Comparison of ENCODE assay signal across 18 cellular contexts in genomic region chr5:83003791-83004190, GRCh38.
DNase-seq lines count a peak whose midpoint lies in the region; ATAC-seq, FAIRE-seq and TF ChIP-seq lines count a peak whose summit lies in the region.
"Had no signal": no experiment of that assay in that cellular context is flagged by ENCODE, and none has a peak within 500 bp of the region (broad histone marks: within the 10 kb centered on the region; RNA-seq: fewer than 3 reads in every experiment).

No MANE protein-coding gene starts in this region.

- H3K4me3 ChIP-seq in GM23338, result no peak overlapping the region
- H3K4me3 ChIP-seq in smooth muscle cell, result no peak overlapping the region
- no peak overlapping the region for H3K4me3 ChIP-seq in osteoblast (ENCODE audit: insufficient read depth, low read length)
- H3K4me3 ChIP-seq: BLaER1 had no signal

- H3K27me3 ChIP-seq in GM23338 (ENCODE audit: insufficient read depth) (no peaks in the 10 kb centered on the region), smooth muscle cell (ENCODE audit: low read depth) (no peaks in the 10 kb centered on the region), osteoblast (ENCODE audit: insufficient read depth, low read length) (no peaks in the 10 kb centered on the region)
- H3K27me3 ChIP-seq: BLaER1 had no signal

- no peak overlapping the region for H3K4me3 Mint-ChIP-seq in GM23338
- no peak overlapping the region for H3K4me3 Mint-ChIP-seq in WTC11
- H3K4me3 Mint-ChIP-seq in nephron, result no peak overlapping the region
- H3K4me3 Mint-ChIP-seq: CD8-positive, alpha-beta memory T cell had no signal

- 0 out of 2 replicates have a peak overlapping the region, but pooled peaks have one; percentile 26 for H3K27ac Mint-ChIP-seq in GM23338
- peak overlapping the region; percentile 7; the same call in 1 of the 2 replicates for H3K27ac Mint-ChIP-seq in WTC11
- peak overlapping the region in 2 of 3 experiments; percentile 12 to 57 for H3K27ac Mint-ChIP-seq in nephron

- peaks cover 57% of the 10 kb centered on the region for H3K4me1 ChIP-seq in GM23338 (ENCODE audit: insufficient read depth)
- H3K4me1 ChIP-seq in smooth muscle cell (ENCODE audit: low read depth), result peaks cover 15% of the 10 kb centered on the region
- H3K4me1 ChIP-seq in osteoblast (ENCODE audit: insufficient read depth, low read length), result no peaks in the 10 kb centered on the region
- H3K4me1 ChIP-seq: BLaER1, Caco-2 had no signal

- FAIRE-seq in H54 (lab: Jason Lieb, UNC), result no peak

- H3K9me3 ChIP-seq in smooth muscle cell (replicated peaks; ENCODE audit: low read depth) (no peaks in the 10 kb centered on the region), osteoblast (ENCODE audit: low read depth, low read length) (no peaks in the 10 kb centered on the region)
- H3K9me3 ChIP-seq: BLaER1, Caco-2 had no signal

- no peaks in the 10 kb centered on the region for H3K9me2 ChIP-seq in GM23338 (ENCODE audit: insufficient read depth)

- POLR2A ChIA-PET in WTC11 (lab: Charles Lee), result no interaction called here

- 0 out of 2 replicates have a peak overlapping the region, but pooled peaks have one; percentile 6 for H3K27ac ChIP-seq in GM23338 (ENCODE audit: low read depth)
- no peak overlapping the region for H3K27ac ChIP-seq in smooth muscle cell (ENCODE audit: low read depth)
- H3K27ac ChIP-seq in osteoblast (ENCODE audit: low read depth, low read length), result no peak overlapping the region
- H3K27ac ChIP-seq: BLaER1, HL-60 had no signal

- DNase-seq in GM23338 (ENCODE audit: low spot score), result no peak
- DNase-seq in WTC11 (ENCODE audit: low spot score), result no peak
- no peak for DNase-seq in smooth muscle cell (lab: John Stamatoyannopoulos, UW; ENCODE audit: unreplicated experiment)
- DNase-seq in stimulated activated CD4-positive, alpha-beta T cell treated with anti-CD3 and anti-CD28 coated beads, Interleukin-4, amount 100 ng/mL, for 24 hours, result no peak
- DNase-seq in H54 (ENCODE audit: insufficient read length, low spot score), result no peak
- no peak for DNase-seq in osteoblast (ENCODE audit: insufficient read length, low spot score, missing footprints)
- DNase-seq: 8988T; AML-193; Caco-2; CD8-positive, alpha-beta memory T cell; DMS53; GOT3; IMR-90; KBM-7 had no signal

- TF ChIP-seq CTCF in GM23338 (conservative IDR thresholded peaks at IDR 0.05; ENCODE audit: low read depth in 2 of 2) (no peak), WTC11 (IDR thresholded peaks at IDR 0.05) (no peak), nephron (IDR thresholded peaks at IDR 0.05; ENCODE audit: unreplicated experiment in 3 of 3) (no peak), smooth muscle cell (IDR thresholded peaks at IDR 0.05; ENCODE audit: borderline replicate concordance, insufficient read depth, poor library complexity, severe bottlenecking) (no peak), osteoblast (IDR thresholded peaks at IDR 0.05; ENCODE audit: extremely low read depth, low read depth, low read length) (no peak)

- H4K20me1 ChIP-seq in GM23338 (replicated peaks; ENCODE audit: insufficient read depth), result no peaks in the 10 kb centered on the region
- H4K20me1 ChIP-seq in smooth muscle cell (ENCODE audit: low read depth), result no peaks in the 10 kb centered on the region
- no peaks in the 10 kb centered on the region for H4K20me1 ChIP-seq in osteoblast (ENCODE audit: insufficient read depth, low read length)
- H4K20me1 ChIP-seq: BLaER1 had no signal

- no peaks in the 10 kb centered on the region for H3F3A ChIP-seq in GM23338 (replicated peaks; ENCODE audit: low read depth)
- no peaks in the 10 kb centered on the region for H3F3A ChIP-seq in smooth muscle cell (ENCODE audit: low read depth)

- peaks cover 1% of the 10 kb centered on the region for H3K27me3 Mint-ChIP-seq in GM23338 (ENCODE audit: insufficient read depth, low read depth, poor library complexity)
- no peaks in the 10 kb centered on the region for H3K27me3 Mint-ChIP-seq in WTC11 (ENCODE audit: low read depth)
- H3K27me3 Mint-ChIP-seq in nephron (ENCODE audit: low read depth), result no peaks in the 10 kb centered on the region

- H3K4me1 Mint-ChIP-seq in GM23338, result peaks cover 68% of the 10 kb centered on the region
- H3K4me1 Mint-ChIP-seq in WTC11, result peaks cover 79% of the 10 kb centered on the region
- peaks cover 21% of the 10 kb centered on the region for H3K4me1 Mint-ChIP-seq in nephron
- H3K4me1 Mint-ChIP-seq: CD8-positive, alpha-beta memory T cell had no signal

- no peak for TF ChIP-seq POLR2A in H54 (IDR thresholded peaks at IDR 0.05; ENCODE audit: low read depth, low read length)

- WGBS in smooth muscle cell (ENCODE audit: low lambda C conversion rate), result 58% methylated on average over 2 of the region's 2 CpGs

- ATAC-seq in GM23338 (no peak), WTC11 (no peak)
- ATAC-seq: HCT116 had no signal

- no peaks in the 10 kb centered on the region for H3K79me2 ChIP-seq in GM23338 (replicated peaks; ENCODE audit: insufficient read depth)
- no peaks in the 10 kb centered on the region for H3K79me2 ChIP-seq in smooth muscle cell (ENCODE audit: low read depth)
- no peaks in the 10 kb centered on the region for H3K79me2 ChIP-seq in osteoblast (ENCODE audit: insufficient read depth, low read length)

- H3K36me3 ChIP-seq in GM23338 (ENCODE audit: insufficient read depth) (no peaks in the 10 kb centered on the region), smooth muscle cell (ENCODE audit: low read depth) (no peaks in the 10 kb centered on the region), osteoblast (ENCODE audit: insufficient read depth, low read length) (no peaks in the 10 kb centered on the region)
- H3K36me3 ChIP-seq: BLaER1 had no signal

- no peaks in the 10 kb centered on the region for H3K9me3 Mint-ChIP-seq in GM23338
- no peaks in the 10 kb centered on the region for H3K9me3 Mint-ChIP-seq in WTC11
- H3K9me3 Mint-ChIP-seq in nephron, result no peaks in the 10 kb centered on the region
- H3K9me3 Mint-ChIP-seq: CD8-positive, alpha-beta memory T cell had no signal

- no peak overlapping the region for H3K9ac ChIP-seq in smooth muscle cell (ENCODE audit: low read depth)
- H3K9ac ChIP-seq: BLaER1 had no signal

- H2AFZ ChIP-seq in GM23338 (peak overlapping the region; percentile 79; the same call in 1 of the 2 replicates), smooth muscle cell (ENCODE audit: low read depth) (peak overlapping the region; percentile 38), osteoblast (ENCODE audit: low read length) (no peak overlapping the region)

- H3K36me3 Mint-ChIP-seq in GM23338 (ENCODE audit: low read depth), result no peaks in the 10 kb centered on the region
- H3K36me3 Mint-ChIP-seq in WTC11, result no peaks in the 10 kb centered on the region
- no peaks in the 10 kb centered on the region for H3K36me3 Mint-ChIP-seq in nephron (ENCODE audit: low read depth)

- CTCF ChIA-PET in WTC11 (lab: Charles Lee), result no interaction called here

- H3K4me2 ChIP-seq in GM23338 (peak overlapping the region; percentile 13; the same call in 1 of the 2 replicates), smooth muscle cell (no peak overlapping the region), osteoblast (ENCODE audit: insufficient read depth, low read length) (no peak overlapping the region)
- H3K4me2 ChIP-seq: BLaER1 had no signal

TF ChIP-seq in WTC11, 78 proteins besides CTCF, POLR2A, EP300 and RAD21 (continues in another document):
- TF ChIP-seq CREM (CRISPR knock-in tag; IDR thresholded peaks at IDR 0.05) (no peak), AFF4 (CRISPR knock-in tag; IDR thresholded peaks at IDR 0.05; ENCODE audit: borderline replicate concordance) (no peak), ZNF263 (CRISPR knock-in tag; IDR thresholded peaks at IDR 0.05; ENCODE audit: low read depth) (no peak), ERG (CRISPR knock-in tag; IDR thresholded peaks at IDR 0.05) (no peak), RORB (CRISPR knock-in tag; IDR thresholded peaks at IDR 0.05) (no peak), TEAD4 (CRISPR knock-in tag; IDR thresholded peaks at IDR 0.05) (no peak)
